In the genomic region with DNA sequence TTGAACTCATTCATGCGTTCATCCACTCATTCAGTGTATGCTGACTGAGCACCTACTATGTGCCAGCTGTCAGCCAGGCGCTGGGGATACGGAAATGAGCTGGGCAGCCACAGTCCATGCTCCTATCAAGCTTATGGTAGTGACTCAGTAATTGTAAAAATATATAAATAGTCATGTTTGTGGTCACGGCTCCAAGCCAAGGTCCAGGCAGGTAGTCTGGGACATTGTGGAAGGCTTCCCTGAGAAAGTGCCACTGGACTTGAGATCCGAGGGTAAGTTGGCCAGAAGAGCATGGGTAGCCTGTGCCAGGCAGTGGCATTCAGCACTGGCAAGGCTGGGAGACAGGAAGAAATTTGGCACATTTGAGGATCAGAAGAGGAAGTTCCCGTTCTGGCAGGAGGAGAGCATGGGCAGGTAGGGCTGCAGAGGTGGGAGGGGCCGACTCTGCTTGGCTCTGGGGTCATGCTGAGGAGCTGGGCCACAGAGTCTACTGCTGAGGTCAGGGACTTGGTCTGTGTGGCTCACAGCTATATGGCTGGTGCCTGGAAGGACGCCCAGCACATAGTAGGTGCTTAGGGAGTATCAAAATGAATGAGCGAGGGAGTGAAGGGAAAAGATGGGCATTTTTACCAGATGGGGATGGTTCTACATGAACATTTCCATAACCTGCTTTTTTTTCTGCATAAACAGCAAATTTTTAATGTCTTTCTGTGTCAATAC, we compare ENCODE assay signal across 15 cellular contexts. TPM values are rescaled to one million over a fixed set of nuclear protein-coding genes. Genes with fewer than 3 reads are reported as not detected.
DNase-seq lines count a peak whose midpoint lies in the region; ATAC-seq, FAIRE-seq and TF ChIP-seq lines count a peak whose summit lies in the region.
"Had no signal": no experiment of that assay in that cellular context is flagged by ENCODE, and none has a peak within 500 bp of the region (broad histone marks: within the 10 kb centered on the region; RNA-seq: fewer than 3 reads in every experiment).

No MANE protein-coding gene starts in this region.

- no peak overlapping the region for H3K27ac ChIP-seq in keratinocyte (ENCODE audit: control insufficient read depth, insufficient read depth, low read length)

- H3K9me3 ChIP-seq in keratinocyte (ENCODE audit: control insufficient read depth, low read depth, low read length), result no peaks in the 10 kb centered on the region

- H4K20me1 ChIP-seq in keratinocyte (ENCODE audit: control insufficient read depth, extremely low read depth, insufficient read depth, low read length), result peaks cover 32% of the 10 kb centered on the region

- H3K27me3 ChIP-seq in keratinocyte (ENCODE audit: control insufficient read depth, extremely low read depth, insufficient read depth, low read length), result no peaks in the 10 kb centered on the region

- H3K36me3 ChIP-seq in keratinocyte (ENCODE audit: control insufficient read depth in 2 of 2, extremely low read depth in 1 of 2, insufficient read depth in 2 of 2, low read length in 2 of 2), result peaks cover 27 to 35% of the 10 kb centered on the region in 2 experiments

- no peaks in the 10 kb centered on the region for H3K9me3 Mint-ChIP-seq in activated T-helper 1 cell treated with anti-CD3 and anti-CD28 coated beads, Interleukin-12 subunit alpha, Interleukin-12 subunit beta, Interleukin-2, Interleukin-4 antibody, amounts not matched to agents 30 ng/mL and 10 ng/mL and 1 ng/mL, durations not matched to agents 14 hours and 24 hours and 36 hours
- H3K9me3 Mint-ChIP-seq: neural crest cell had no signal

- DNase-seq in H54 (ENCODE audit: insufficient read length, low spot score), result peak; percentile 40
- DNase-seq in activated T-helper 1 cell treated with anti-CD3 and anti-CD28 coated beads, Interleukin-12 subunit alpha, Interleukin-12 subunit beta, Interleukin-2, Interleukin-4 antibody, amounts not matched to agents 30 ng/mL and 10 ng/mL and 1 ng/mL, durations not matched to agents 14 hours and 24 hours and 36 hours (ENCODE audit: low spot score), result no peak
- DNase-seq in keratinocyte (ENCODE audit: low read depth, low spot score), result no peak
- peak; percentile 59 for DNase-seq in renal cortical epithelial cell (ENCODE audit: low read depth)
- no peak for DNase-seq in SW 1271 (lab: John Stamatoyannopoulos, UW)
- no peak for DNase-seq in activated naive CD4-positive, alpha-beta T cell (lab: John Stamatoyannopoulos, UW)
- DNase-seq: activated CD8-positive, alpha-beta memory T cell treated with anti-CD3 and anti-CD28 coated beads, Interleukin-2, amount 10 ng/mL, durations not matched to agents 7 days and 5 days; HCEC 1CT; left cardiac atrium; NCI-H1092; Right ventricle myocardium superior had no signal

- H3K4me2 ChIP-seq in keratinocyte (ENCODE audit: control insufficient read depth, extremely low read depth, insufficient read depth, low read depth, low read length), result no peak overlapping the region

- no peaks in the 10 kb centered on the region for H3K4me1 Mint-ChIP-seq in activated T-helper 1 cell treated with anti-CD3 and anti-CD28 coated beads, Interleukin-12 subunit alpha, Interleukin-12 subunit beta, Interleukin-2, Interleukin-4 antibody, amounts not matched to agents 30 ng/mL and 10 ng/mL and 1 ng/mL, durations not matched to agents 14 hours and 24 hours and 36 hours (ENCODE audit: low read depth)

- TF ChIP-seq POLR2A in H54 (IDR thresholded peaks at IDR 0.05; ENCODE audit: low read depth, low read length), result no peak

- dilution Hi-C loops in keratinocyte (cut with MboI; ENCODE audit: extremely low pct_ligation_motif_present, low sequenced_read_pairs), result no loop called here

- peaks cover 59% of the 10 kb centered on the region for H3K4me1 ChIP-seq in keratinocyte (ENCODE audit: control insufficient read depth, extremely low read depth, insufficient read depth, low read length)

- H3K27me3 Mint-ChIP-seq in activated T-helper 1 cell treated with anti-CD3 and anti-CD28 coated beads, Interleukin-12 subunit alpha, Interleukin-12 subunit beta, Interleukin-2, Interleukin-4 antibody, amounts not matched to agents 30 ng/mL and 10 ng/mL and 1 ng/mL, durations not matched to agents 14 hours and 24 hours and 36 hours (ENCODE audit: insufficient read depth), result peaks cover 13% of the 10 kb centered on the region

- ATAC-seq in GM19397 (IDR thresholded peaks at IDR 0.05; ENCODE audit: unreplicated experiment), result no peak
- no peak for ATAC-seq in GM21381 (IDR thresholded peaks at IDR 0.05; ENCODE audit: unreplicated experiment)
- ATAC-seq: activated CD8-positive, alpha-beta memory T cell treated with anti-CD3 and anti-CD28 coated beads, Interleukin-2, amount 10 ng/mL, durations not matched to agents 7 days and 5 days; left cardiac atrium had no signal

- peak overlapping the region; percentile 67 for H3K27ac Mint-ChIP-seq in activated T-helper 1 cell treated with anti-CD3 and anti-CD28 coated beads, Interleukin-12 subunit alpha, Interleukin-12 subunit beta, Interleukin-2, Interleukin-4 antibody, amounts not matched to agents 30 ng/mL and 10 ng/mL and 1 ng/mL, durations not matched to agents 14 hours and 24 hours and 36 hours
- H3K27ac Mint-ChIP-seq: activated CD8-positive, alpha-beta memory T cell treated with anti-CD3 and anti-CD28 coated beads, Interleukin-2, amount 10 ng/mL, durations not matched to agents 7 days and 5 days had no signal

- H3K9ac ChIP-seq in keratinocyte (ENCODE audit: control insufficient read depth, extremely low read depth, insufficient read depth, low read length), result no peak overlapping the region

- no peak for FAIRE-seq in H54 (lab: Jason Lieb, UNC)
- peak; percentile 70 for FAIRE-seq in keratinocyte (lab: Jason Lieb, UNC)
- FAIRE-seq: frontal cortex had no signal

- TF ChIP-seq CTCF in keratinocyte (optimal IDR thresholded peaks at IDR 0.05 in 1 of 3, IDR thresholded peaks at IDR 0.05 in 1 of 3, conservative IDR thresholded peaks at IDR 0.05 in 1 of 3; ENCODE audit: extremely low read depth in 1 of 3, insufficient read depth in 2 of 3, low read length in 3 of 3), result no peak

- no peak overlapping the region for H3K4me3 Mint-ChIP-seq in activated T-helper 1 cell treated with anti-CD3 and anti-CD28 coated beads, Interleukin-12 subunit alpha, Interleukin-12 subunit beta, Interleukin-2, Interleukin-4 antibody, amounts not matched to agents 30 ng/mL and 10 ng/mL and 1 ng/mL, durations not matched to agents 14 hours and 24 hours and 36 hours
- H3K4me3 Mint-ChIP-seq: activated CD8-positive, alpha-beta memory T cell treated with anti-CD3 and anti-CD28 coated beads, Interleukin-2, amount 10 ng/mL, durations not matched to agents 7 days and 5 days had no signal

- H3K9me1 ChIP-seq in keratinocyte (ENCODE audit: control insufficient read depth, extremely low read depth, insufficient read depth, low read length), result peaks cover 8% of the 10 kb centered on the region

- no peak overlapping the region for H2AFZ ChIP-seq in keratinocyte (ENCODE audit: control insufficient read depth, low read length)

- no peak overlapping the region for H3K4me3 ChIP-seq in keratinocyte (ENCODE audit: control insufficient read depth in 2 of 3, extremely low read depth in 1 of 3, insufficient read depth in 2 of 3, low read depth in 1 of 3, low read length in 3 of 3)

- peaks cover 92% of the 10 kb centered on the region for H3K79me2 ChIP-seq in keratinocyte (ENCODE audit: control insufficient read depth, insufficient read depth, low read length)

- H3K36me3 Mint-ChIP-seq in activated T-helper 1 cell treated with anti-CD3 and anti-CD28 coated beads, Interleukin-12 subunit alpha, Interleukin-12 subunit beta, Interleukin-2, Interleukin-4 antibody, amounts not matched to agents 30 ng/mL and 10 ng/mL and 1 ng/mL, durations not matched to agents 14 hours and 24 hours and 36 hours (ENCODE audit: low read depth), result no peaks in the 10 kb centered on the region
- H3K36me3 Mint-ChIP-seq: activated CD8-positive, alpha-beta memory T cell treated with anti-CD3 and anti-CD28 coated beads, Interleukin-2, amount 10 ng/mL, durations not matched to agents 7 days and 5 days had no signal

- intact Hi-C loops in activated T-helper 1 cell treated with anti-CD3 and anti-CD28 coated beads, Interleukin-12 subunit alpha, Interleukin-12 subunit beta, Interleukin-2, Interleukin-4 antibody, amounts not matched to agents 30 ng/mL and 10 ng/mL and 1 ng/mL, durations not matched to agents 14 hours and 24 hours and 36 hours (cut with micrococcal nuclease), result no loop called here

RNA-seq across cellular contexts. Expression of a gene that starts 6.9 kb away (rescaled TPM):
- 0.69 and 0.93 TPM in 2 replicates for total RNA-seq in activated T-helper 1 cell treated with anti-CD3 and anti-CD28 coated beads, Interleukin-12 subunit alpha, Interleukin-12 subunit beta, Interleukin-2, Interleukin-4 antibody, amounts not matched to agents 30 ng/mL and 10 ng/mL and 1 ng/mL, durations not matched to agents 14 hours and 24 hours and 36 hours
- 161 to 204 TPM (median 198 TPM) in 3 replicates for polyA plus RNA-seq in keratinocyte
- polyA plus RNA-seq in keratinocyte (2011; ENCODE audit: low read depth), result 47.7 TPM
- polyA plus RNA-seq in keratinocyte (2011; cell fraction: cytosol; rRNA removed), result 67.3 and 89.8 TPM in 2 replicates
- polyA plus RNA-seq in keratinocyte (2011; cell fraction: nucleus; rRNA removed), result 456 and 469 TPM in 2 replicates
- polyA plus RNA-seq in keratinocyte (2012; ENCODE audit: low replicate concordance), result 140 and 276 TPM in 2 replicates
- 497 to 995 TPM (median 539 TPM) in 3 replicates for polyA minus RNA-seq in keratinocyte
- polyA minus RNA-seq in keratinocyte (2011; cell fraction: cytosol; rRNA and poly(A)+ RNA removed), result 232 TPM
- 824 and 949 TPM in 2 replicates for polyA minus RNA-seq in keratinocyte (2011; cell fraction: nucleus; rRNA and poly(A)+ RNA removed)
- total RNA-seq in renal cortical epithelial cell, result 128 and 259 TPM in 2 replicates

Comparison
In these comparisons a context has a peak if more than half of its experiments do, and no peak if none do; other contexts are left out.
1. DNase-seq: peak in H54 (single experiment) and renal cortical epithelial cell (single experiment); none in activated T-helper 1 cell treated with anti-CD3 and anti-CD28 coated beads, Interleukin-12 subunit alpha, Interleukin-12 subunit beta, Interleukin-2, Interleukin-4 antibody, amounts not matched to agents 30 ng/mL and 10 ng/mL and 1 ng/mL, durations not matched to agents 14 hours and 24 hours and 36 hours (single experiment), keratinocyte (single experiment), SW 1271 (0 of 2) and activated naive CD4-positive, alpha-beta T cell (0 of 4).
2. RNA of a gene that starts 6.9 kb away (total RNA-seq): 128 to 259 TPM in renal cortical epithelial cell; 0.69 to 0.93 TPM in activated T-helper 1 cell treated with anti-CD3 and anti-CD28 coated beads, Interleukin-12 subunit alpha, Interleukin-12 subunit beta, Interleukin-2, Interleukin-4 antibody, amounts not matched to agents 30 ng/mL and 10 ng/mL and 1 ng/mL, durations not matched to agents 14 hours and 24 hours and 36 hours; every median in the first group is over 10 times any median in the second.